ENCODE assay signal across 29 cellular contexts in genomic region chr2:58387701-58388100, GRCh38.
"Had no signal": no experiment of that assay in that cellular context is flagged by ENCODE, and none has a peak within 500 bp of the region (broad histone marks: within the 10 kb centered on the region; RNA-seq: fewer than 3 reads in every experiment).

No MANE protein-coding gene starts in this region.

- H3K9me3 Mint-ChIP-seq: activated CD8-positive, alpha-beta T cell treated with anti-CD3 and anti-CD28 coated beads for 36 hours; activated naive CD4-positive, alpha-beta T cell treated with anti-CD3 and anti-CD28 coated beads, Interleukin-2, amount 50 U/mL, for 24 hours; activated naive CD8-positive, alpha-beta T cell treated with anti-CD3 and anti-CD28 coated beads, Interleukin-2, amount 50 U/mL, for 24 hours; activated T-cell treated with anti-CD3 and anti-CD28 coated beads, Interleukin-2, amount 50 U/mL, for 4 hours; activated T-helper 17 cell treated with anti-CD3 and anti-CD28 coated beads, Interleukin-2, amount 50 U/mL, for 72 hours had no signal

- H3K79me2 ChIP-seq: hepatocyte had no signal

- H3K4me1 Mint-ChIP-seq: activated CD4-positive, alpha-beta T cell treated with anti-CD3 and anti-CD28 coated beads, Interleukin-2, amount 10 ng/mL, durations not matched to agents 7 days and 5 days; activated naive CD4-positive, alpha-beta T cell treated with anti-CD3 and anti-CD28 coated beads, Interleukin-2, amount 50 U/mL, for 24 hours; activated naive CD8-positive, alpha-beta T cell treated with anti-CD3 and anti-CD28 coated beads, Interleukin-2, amount 50 U/mL, for 24 hours; activated T-helper 17 cell treated with anti-CD3 and anti-CD28 coated beads, Interleukin-2, amount 50 U/mL, for 72 hours; mesothelial cell of epicardium; naive B cell had no signal

- H3K4me3 ChIP-seq: gastroesophageal sphincter, hepatocyte, pancreas, psoas muscle, suprapubic skin, tibial artery had no signal

- ATAC-seq: activated CD8-positive, alpha-beta T cell treated with anti-CD3 and anti-CD28 coated beads for 36 hours; activated naive CD8-positive, alpha-beta T cell treated with anti-CD3 and anti-CD28 coated beads, Interleukin-2, amount 50 U/mL, for 24 hours; activated T-cell treated with anti-CD3 and anti-CD28 coated beads, Interleukin-2, amount 50 U/mL, for 4 hours; activated T-helper 17 cell treated with anti-CD3 and anti-CD28 coated beads, Interleukin-2, amount 50 U/mL, for 72 hours; gastroesophageal sphincter; left cardiac atrium; left ventricle myocardium superior; pancreas; psoas muscle; right cardiac atrium had no signal

- FAIRE-seq: colon, endometrium, keratinocyte, pancreas had no signal

- H3K9me3 ChIP-seq: gastroesophageal sphincter, pancreas, psoas muscle, suprapubic skin, tibial artery had no signal

- H3K4me3 Mint-ChIP-seq: activated CD4-positive, alpha-beta T cell treated with anti-CD3 and anti-CD28 coated beads, Interleukin-2, amount 10 ng/mL, durations not matched to agents 7 days and 5 days; activated CD8-positive, alpha-beta T cell treated with anti-CD3 and anti-CD28 coated beads for 36 hours; activated naive CD4-positive, alpha-beta T cell treated with anti-CD3 and anti-CD28 coated beads, Interleukin-2, amount 50 U/mL, for 24 hours; activated naive CD8-positive, alpha-beta T cell treated with anti-CD3 and anti-CD28 coated beads, Interleukin-2, amount 50 U/mL, for 24 hours; activated T-cell treated with anti-CD3 and anti-CD28 coated beads, Interleukin-2, amount 50 U/mL, for 4 hours; activated T-helper 17 cell treated with anti-CD3 and anti-CD28 coated beads, Interleukin-2, amount 50 U/mL, for 72 hours; mesothelial cell of epicardium; naive B cell; T-helper 1 cell treated with Interleukin-12 subunit alpha and Interleukin-12 subunit beta and Interleukin-4 antibody, amounts not matched to agents 30 μg/mL and 1 μg/mL, for 36 hours had no signal

- H3K27ac ChIP-seq: gastroesophageal sphincter, hepatocyte, pancreas, psoas muscle, suprapubic skin, tibial artery had no signal

- H3K27me3 ChIP-seq: gastroesophageal sphincter, hepatocyte, pancreas, suprapubic skin, tibial artery had no signal

- H3K36me3 ChIP-seq: gastroesophageal sphincter, pancreas, suprapubic skin, tibial artery had no signal

- H3K4me2 ChIP-seq: hepatocyte had no signal

- DNase-seq: activated CD4-positive, alpha-beta T cell treated with anti-CD3 and anti-CD28 coated beads for 1 hour; activated CD4-positive, alpha-beta T cell treated with anti-CD3 and anti-CD28 coated beads, Interleukin-2, amount 10 ng/mL, durations not matched to agents 7 days and 5 days; activated CD8-positive, alpha-beta T cell treated with anti-CD3 and anti-CD28 coated beads for 36 hours; activated gamma-delta T cell treated with Interleukin-2 at 50 U/mL for 16 hours; activated naive CD8-positive, alpha-beta T cell treated with anti-CD3 and anti-CD28 coated beads, Interleukin-2, amount 50 U/mL, for 24 hours; activated T-cell treated with anti-CD3 and anti-CD28 coated beads, Interleukin-2, amount 50 U/mL, for 4 hours; amygdala; effector CD8-positive, alpha-beta T cell; erythroblast; left cardiac atrium; left ventricle myocardium superior; naive B cell; nephron progenitor cell; pancreas; psoas muscle; right cardiac atrium; stimulated activated naive CD4-positive, alpha-beta T cell; T-helper 9 cell; tibial artery had no signal

- H3K36me3 Mint-ChIP-seq: activated naive CD4-positive, alpha-beta T cell treated with anti-CD3 and anti-CD28 coated beads, Interleukin-2, amount 50 U/mL, for 24 hours; mesothelial cell of epicardium; naive B cell had no signal

- H2AFZ ChIP-seq: hepatocyte had no signal

- H3K4me1 ChIP-seq: gastroesophageal sphincter, pancreas, psoas muscle, suprapubic skin, tibial artery had no signal

- H3K27me3 Mint-ChIP-seq: activated CD4-positive, alpha-beta T cell treated with anti-CD3 and anti-CD28 coated beads, Interleukin-2, amount 10 ng/mL, durations not matched to agents 7 days and 5 days; activated CD8-positive, alpha-beta T cell treated with anti-CD3 and anti-CD28 coated beads for 36 hours; activated naive CD4-positive, alpha-beta T cell treated with anti-CD3 and anti-CD28 coated beads, Interleukin-2, amount 50 U/mL, for 24 hours; activated naive CD8-positive, alpha-beta T cell treated with anti-CD3 and anti-CD28 coated beads, Interleukin-2, amount 50 U/mL, for 24 hours had no signal

- H3K27ac Mint-ChIP-seq: activated CD4-positive, alpha-beta T cell treated with anti-CD3 and anti-CD28 coated beads, Interleukin-2, amount 10 ng/mL, durations not matched to agents 7 days and 5 days; activated CD8-positive, alpha-beta T cell treated with anti-CD3 and anti-CD28 coated beads for 36 hours; activated naive CD4-positive, alpha-beta T cell treated with anti-CD3 and anti-CD28 coated beads, Interleukin-2, amount 50 U/mL, for 24 hours; activated naive CD8-positive, alpha-beta T cell treated with anti-CD3 and anti-CD28 coated beads, Interleukin-2, amount 50 U/mL, for 24 hours; activated T-helper 17 cell treated with anti-CD3 and anti-CD28 coated beads, Interleukin-2, amount 50 U/mL, for 72 hours; mesothelial cell of epicardium; naive B cell; T-helper 1 cell treated with Interleukin-12 subunit alpha and Interleukin-12 subunit beta and Interleukin-4 antibody, amounts not matched to agents 30 μg/mL and 1 μg/mL, for 36 hours had no signal
